In the genomic region with DNA sequence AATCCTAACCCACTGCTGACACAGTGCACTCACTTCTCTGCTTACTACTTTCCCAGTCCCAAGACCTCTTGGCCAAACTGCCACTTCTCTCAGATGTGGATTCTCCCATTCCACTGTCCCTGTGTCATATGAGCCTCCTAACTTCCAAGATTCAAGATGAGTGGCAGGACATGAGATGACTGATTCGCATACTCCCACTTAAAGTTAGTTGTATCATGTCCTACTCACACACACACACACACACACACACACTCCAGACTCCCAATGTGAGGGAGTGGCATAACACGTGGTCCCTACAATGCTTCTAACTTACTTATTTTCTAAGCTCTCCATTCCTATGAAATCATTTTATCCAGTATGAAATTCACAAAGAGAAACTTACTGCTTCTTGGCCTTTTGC, we compare ENCODE assay signal across 18 cellular contexts.
A peak's percentile ranks its signal among the peaks of the same experiment; 100 is the strongest.
DNase-seq lines count a peak whose midpoint lies in the region; ATAC-seq and TF ChIP-seq lines count a peak whose summit lies in the region.
"Had no signal": no experiment of that assay in that cellular context is flagged by ENCODE, and none has a peak within 500 bp of the region (broad histone marks: within the 10 kb centered on the region; RNA-seq: fewer than 3 reads in every experiment).

No MANE protein-coding gene starts in this region.

- ATAC-seq in GM19395 (IDR thresholded peaks at IDR 0.05; ENCODE audit: unreplicated experiment): no peak
- no peak for ATAC-seq in GM21723 (IDR thresholded peaks at IDR 0.05; ENCODE audit: unreplicated experiment)
- ATAC-seq: Right ventricle myocardium inferior had no signal

- H3K36me3 ChIP-seq in mammary epithelial cell (ENCODE audit: insufficient read depth, low read length): no peaks in the 10 kb centered on the region
- no peaks in the 10 kb centered on the region for H3K36me3 ChIP-seq in breast epithelium
- no peaks in the 10 kb centered on the region for H3K36me3 ChIP-seq in suprapubic skin
- H3K36me3 ChIP-seq: BLaER1 treated with 17β-estradiol and CSF1 and Interleukin-3, amounts not matched to agents 10 nM and 100 nM had no signal

- dilution Hi-C loops in mammary epithelial cell (cut with HindIII; ENCODE audit: low sequenced_read_pairs): no loop called here

- H3K79me2 ChIP-seq in mammary epithelial cell (ENCODE audit: insufficient read depth, low read length): no peaks in the 10 kb centered on the region

- BruUV-seq in mammary epithelial cell (replicated peaks; lab: Mats Ljungman, UMichigan): no TSS peak

- H3K4me1 ChIP-seq in mammary epithelial cell (ENCODE audit: insufficient read depth, low read length) (peaks cover 34% of the 10 kb centered on the region), breast epithelium (no peaks in the 10 kb centered on the region), suprapubic skin (peaks cover 7% of the 10 kb centered on the region)
- H3K4me1 ChIP-seq: BLaER1 treated with 17β-estradiol and CSF1 and Interleukin-3, amounts not matched to agents 10 nM and 100 nM had no signal

- no peak overlapping the region for H3K4me2 ChIP-seq in mammary epithelial cell (ENCODE audit: insufficient read depth, low read depth, low read length)
- H3K4me2 ChIP-seq: BLaER1 treated with 17β-estradiol and CSF1 and Interleukin-3, amounts not matched to agents 10 nM and 100 nM had no signal

- TF ChIP-seq EP300 in suprapubic skin (IDR thresholded peaks at IDR 0.05): no peak

- 95% methylated on average over 2 of the region's 2 CpGs for WGBS in mammary epithelial cell (ENCODE audit: low coverage, missing lambda C conversion rate)
- 64% methylated on average over 2 of the region's 2 CpGs for WGBS in suprapubic skin

- H3K27me3 ChIP-seq in mammary epithelial cell (ENCODE audit: insufficient read depth, low read length) (no peaks in the 10 kb centered on the region), breast epithelium (no peaks in the 10 kb centered on the region), suprapubic skin (no peaks in the 10 kb centered on the region)
- H3K27me3 ChIP-seq: BLaER1 treated with 17β-estradiol and CSF1 and Interleukin-3, amounts not matched to agents 10 nM and 100 nM had no signal

- H3K27ac ChIP-seq in mammary epithelial cell (ENCODE audit: insufficient read depth, low read depth, low read length) (peak overlapping the region; percentile 92), breast epithelium (no peak overlapping the region), suprapubic skin (peak overlapping the region; percentile 30)
- H3K27ac ChIP-seq: 22Rv1; BLaER1 treated with 17β-estradiol and CSF1 and Interleukin-3, amounts not matched to agents 10 nM and 100 nM had no signal

- TF ChIP-seq POLR2A in breast epithelium (IDR thresholded peaks at IDR 0.05) (no peak), suprapubic skin (IDR thresholded peaks at IDR 0.05) (no peak)

- DNase-seq in mammary epithelial cell (no peak), breast epithelium (ENCODE audit: low spot score in 2 of 2) (no peak), RKO (ENCODE audit: low spot score) (peak; percentile 39), fibroblast of mammary gland (ENCODE audit: low read depth) (peak; percentile 32), suprapubic skin (ENCODE audit: low spot score in 2 of 2) (no peak), NCI-H524 treated with DMSO at 0.1 percent for 48 hours (lab: John Stamatoyannopoulos, UW) (no peak)
- DNase-seq: CD8-positive, alpha-beta memory T cell; DMS79; MV-4-11; NCI-H1417; NCI-H187 treated with DMSO at 0.1 percent for 48 hours; NCI-H345; NCI-H526 treated with DMSO at 0.1 percent for 48 hours had no signal

- H3K9me3 ChIP-seq in mammary epithelial cell (replicated peaks; ENCODE audit: insufficient read depth, low read length) (no peaks in the 10 kb centered on the region), breast epithelium (no peaks in the 10 kb centered on the region), suprapubic skin (no peaks in the 10 kb centered on the region)

- CTCF ChIA-PET in mammary epithelial cell (lab: Charles Lee; ENCODE audit: low non-redundant PET): no interaction called here

- H3K4me3 ChIP-seq in mammary epithelial cell (replicated peaks in 1 of 3; ENCODE audit: insufficient read depth in 1 of 3, low read depth in 2 of 3, low read length in 3 of 3) (no peak overlapping the region), breast epithelium (no peak overlapping the region), fibroblast of mammary gland (ENCODE audit: control insufficient read depth, low read depth, low read length) (no peak overlapping the region), suprapubic skin (no peak overlapping the region)
- H3K4me3 ChIP-seq: BLaER1 treated with 17β-estradiol and CSF1 and Interleukin-3, amounts not matched to agents 10 nM and 100 nM had no signal

- no peak overlapping the region for H3K9ac ChIP-seq in mammary epithelial cell (ENCODE audit: insufficient read depth, low read length)
- H3K9ac ChIP-seq: BLaER1 treated with 17β-estradiol and CSF1 and Interleukin-3, amounts not matched to agents 10 nM and 100 nM had no signal

- in situ Hi-C loops in mammary epithelial cell (cut with MboI; ENCODE audit: low sequenced_read_pairs in 2 of 2): loop anchor here in 1 of 2 donors (10.0 kb wide), 1 partner anchor 168 kb away; no protein-coding TSS in a partner anchor

- no peaks in the 10 kb centered on the region for H4K20me1 ChIP-seq in mammary epithelial cell (ENCODE audit: insufficient read depth, low read length)
- H4K20me1 ChIP-seq: BLaER1 treated with 17β-estradiol and CSF1 and Interleukin-3, amounts not matched to agents 10 nM and 100 nM had no signal

- no peak overlapping the region for H2AFZ ChIP-seq in mammary epithelial cell (ENCODE audit: low read depth, low read length)

- intact Hi-C loops in mammary epithelial cell (cut with micrococcal nuclease) (no loop called here), breast epithelium (cut with DNase I; ENCODE audit: low total_unique reads) (no loop called here)

- TF ChIP-seq CTCF in mammary epithelial cell (conservative IDR thresholded peaks at IDR 0.05 in 1 of 2, IDR thresholded peaks at IDR 0.05 in 1 of 2; ENCODE audit: extremely low read depth in 1 of 2, insufficient read depth in 1 of 2, low read depth in 1 of 2, low read length in 2 of 2) (no peak), breast epithelium (IDR thresholded peaks at IDR 0.05) (no peak), fibroblast of mammary gland (conservative IDR thresholded peaks at IDR 0.05; ENCODE audit: control insufficient read depth, insufficient read depth, low read depth, low read length) (no peak), suprapubic skin (IDR thresholded peaks at IDR 0.05) (no peak)

Comparison
In these comparisons a context has a peak if more than half of its experiments do, and no peak if none do; other contexts are left out.
1. H3K27ac ChIP-seq: peak in mammary epithelial cell (single experiment) and suprapubic skin (single experiment); none in breast epithelium (0 of 2).
2. DNase-seq: peak in RKO (single experiment) and fibroblast of mammary gland (single experiment); none in mammary epithelial cell (single experiment), breast epithelium (0 of 2), suprapubic skin (0 of 2) and NCI-H524 treated with DMSO at 0.1 percent for 48 hours (single experiment).